10 cellular contexts compared by ENCODE assay signal in the genomic region with DNA sequence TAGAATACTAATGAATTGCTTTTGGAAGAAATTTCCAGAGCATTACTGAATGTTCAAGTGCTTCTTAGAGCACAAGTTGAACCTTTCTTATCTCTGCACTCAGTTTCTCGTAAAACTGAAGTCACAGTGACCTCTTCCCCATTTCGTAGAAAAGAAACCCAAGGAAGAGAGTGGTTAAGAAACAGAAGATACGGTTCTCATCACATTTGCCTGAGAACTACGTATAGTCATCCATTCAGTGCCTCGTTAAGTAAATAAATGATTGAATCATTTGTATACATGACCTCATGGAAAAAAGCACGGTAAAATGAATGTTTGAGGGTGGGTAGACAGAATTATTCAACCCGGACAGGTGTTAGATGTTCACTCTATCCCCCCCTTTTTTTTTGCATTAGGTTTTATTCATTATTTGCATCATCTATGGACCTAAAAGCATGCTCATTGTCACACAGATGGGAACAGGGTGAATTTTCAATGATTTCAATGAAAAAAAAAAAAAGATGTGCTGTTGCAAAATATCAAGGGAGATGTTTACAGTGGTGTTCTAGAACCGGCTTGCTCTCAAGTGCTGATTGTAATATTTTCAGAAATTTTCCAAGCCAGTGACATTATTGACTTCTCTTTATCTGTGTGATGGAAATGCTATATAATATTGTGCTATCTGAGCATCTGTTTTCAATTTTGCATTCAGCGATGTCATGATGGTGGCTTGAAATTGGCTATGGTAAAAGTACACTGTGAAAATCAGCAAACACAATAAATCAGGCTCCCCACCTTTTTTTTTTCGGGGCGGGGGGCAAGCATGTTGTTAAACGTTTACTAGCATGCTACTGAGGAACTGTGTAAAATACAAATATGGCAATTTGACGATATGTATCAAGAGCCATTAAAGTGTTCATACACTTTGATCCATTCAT. TPM values are rescaled to one million over a fixed set of nuclear protein-coding genes. Genes with fewer than 3 reads are reported as not detected.
DNase-seq lines count a peak whose midpoint lies in the region; ATAC-seq and TF ChIP-seq lines count a peak whose summit lies in the region.
"Had no signal": no experiment of that assay in that cellular context is flagged by ENCODE, and none has a peak within 500 bp of the region (broad histone marks: within the 10 kb centered on the region; RNA-seq: fewer than 3 reads in every experiment).

No MANE protein-coding gene starts in this region.

- H3K4me2 ChIP-seq in OCI-LY1 (ENCODE audit: low read length) = peak overlapping the region; percentile 86

- ATAC-seq in activated T-cell treated with anti-CD3 and anti-CD28 coated beads, Interleukin-2, amount 50 U/mL, for 4 hours = peak; percentile 17
- ATAC-seq in upper lobe of left lung (ENCODE audit: low FRiP score in 2 of 2) (peak in 1 of 2 donors; percentile 41), GM18498 (IDR thresholded peaks at IDR 0.05; ENCODE audit: unreplicated experiment) (no peak), HG02840 (IDR thresholded peaks at IDR 0.05; ENCODE audit: low FRiP score, unreplicated experiment) (no peak)

- DNase-seq in activated T-cell treated with anti-CD3 and anti-CD28 coated beads, Interleukin-2, amount 50 U/mL, for 4 hours = no peak
- DNase-seq in activated T-cell treated with anti-CD3 and anti-CD28 coated beads for 4 hours (no peak), upper lobe of left lung (no peak), testis (no peak)
- DNase-seq: cerebellar nuclear complex had no signal

- 50 to 52% methylated on average over 13 of the region's 13 CpGs for WGBS in upper lobe of left lung, 2 donors
- 53 to 58% methylated on average over 13 of the region's 13 CpGs for WGBS in testis, 2 donors

- peak overlapping the region; percentile 99 for H3K9ac ChIP-seq in OCI-LY1 (ENCODE audit: low read length)

- H3K27ac ChIP-seq in OCI-LY1 (ENCODE audit: low read depth, low read length, poor library complexity, severe bottlenecking) (peak overlapping the region; percentile 100), upper lobe of left lung (peak overlapping the region; percentile 70 to 79 (median 74)), testis (no peak overlapping the region)
- H3K27ac ChIP-seq: SJSA1 had no signal

- TF ChIP-seq POLR2A in upper lobe of left lung (IDR thresholded peaks at IDR 0.05) (peak in 1 of 4 donors; percentile 31), testis (IDR thresholded peaks at IDR 0.05) (no peak)

- H3K4me1 Mint-ChIP-seq in activated T-cell treated with anti-CD3 and anti-CD28 coated beads, Interleukin-2, amount 50 U/mL, for 4 hours (ENCODE audit: low read depth) = peaks cover 43% of the 10 kb centered on the region
- peaks cover 75% of the 10 kb centered on the region for H3K4me1 Mint-ChIP-seq in dendritic cell treated with granulocyte-macrophage colony-stimulating factor and Interleukin-4, amounts not matched to agents 40 ng/mL and 50 ng/mL, for 4 days (ENCODE audit: low read depth)

- peak overlapping the region; percentile 52 for H3K27ac Mint-ChIP-seq in dendritic cell treated with granulocyte-macrophage colony-stimulating factor and Interleukin-4, amounts not matched to agents 40 ng/mL and 50 ng/mL, for 4 days

- no peaks in the 10 kb centered on the region for H3K27me3 ChIP-seq in OCI-LY1 (ENCODE audit: insufficient read depth, low read length)
- no peaks in the 10 kb centered on the region for H3K27me3 ChIP-seq in upper lobe of left lung
- H3K27me3 ChIP-seq in testis = no peaks in the 10 kb centered on the region
- H3K27me3 ChIP-seq: SJSA1 had no signal

- H3K27me3 Mint-ChIP-seq in activated T-cell treated with anti-CD3 and anti-CD28 coated beads, Interleukin-2, amount 50 U/mL, for 4 hours (ENCODE audit: low read depth) = no peaks in the 10 kb centered on the region
- H3K27me3 Mint-ChIP-seq in dendritic cell treated with granulocyte-macrophage colony-stimulating factor and Interleukin-4, amounts not matched to agents 40 ng/mL and 50 ng/mL, for 4 days = peaks cover 11% of the 10 kb centered on the region

- TF ChIP-seq CTCF in OCI-LY1 (IDR thresholded peaks at IDR 0.05; ENCODE audit: low read length) = no peak
- TF ChIP-seq CTCF in upper lobe of left lung (IDR thresholded peaks at IDR 0.05) = no peak
- no peak for TF ChIP-seq CTCF in testis (IDR thresholded peaks at IDR 0.05)

- peak overlapping the region; percentile 100 for H3K4me3 Mint-ChIP-seq in activated T-cell treated with anti-CD3 and anti-CD28 coated beads, Interleukin-2, amount 50 U/mL, for 4 hours
- H3K4me3 Mint-ChIP-seq in dendritic cell treated with granulocyte-macrophage colony-stimulating factor and Interleukin-4, amounts not matched to agents 40 ng/mL and 50 ng/mL, for 4 days = peak overlapping the region; percentile 13

- H3K4me1 ChIP-seq in OCI-LY1 (ENCODE audit: insufficient read depth, low read length, severe bottlenecking) (peaks cover 60% of the 10 kb centered on the region), upper lobe of left lung (peaks cover 0 to 8% (median 0%) of the 10 kb centered on the region in 4 donors), testis (no peaks in the 10 kb centered on the region)

- H3K36me3 Mint-ChIP-seq in activated T-cell treated with anti-CD3 and anti-CD28 coated beads, Interleukin-2, amount 50 U/mL, for 4 hours (ENCODE audit: insufficient read depth) = peaks cover 64% of the 10 kb centered on the region
- no peaks in the 10 kb centered on the region for H3K36me3 Mint-ChIP-seq in dendritic cell treated with granulocyte-macrophage colony-stimulating factor and Interleukin-4, amounts not matched to agents 40 ng/mL and 50 ng/mL, for 4 days (ENCODE audit: low read depth)

- H3K9me3 Mint-ChIP-seq in activated T-cell treated with anti-CD3 and anti-CD28 coated beads, Interleukin-2, amount 50 U/mL, for 4 hours = no peaks in the 10 kb centered on the region
- no peaks in the 10 kb centered on the region for H3K9me3 Mint-ChIP-seq in dendritic cell treated with granulocyte-macrophage colony-stimulating factor and Interleukin-4, amounts not matched to agents 40 ng/mL and 50 ng/mL, for 4 days

- no peaks in the 10 kb centered on the region for H3K9me2 ChIP-seq in OCI-LY1 (ENCODE audit: low read depth, low read length)

- no peak overlapping the region for H2AFZ ChIP-seq in OCI-LY1 (ENCODE audit: low read length)

- no peaks in the 10 kb centered on the region for H3K9me3 ChIP-seq in OCI-LY1 (ENCODE audit: low read length)
- H3K9me3 ChIP-seq in upper lobe of left lung = no peaks in the 10 kb centered on the region
- no peaks in the 10 kb centered on the region for H3K9me3 ChIP-seq in testis
- H3K9me3 ChIP-seq: SJSA1 had no signal

- TF ChIP-seq EP300 in upper lobe of left lung (IDR thresholded peaks at IDR 0.05) = peak in 2 of 4 donors; percentile 1 to 6

- H3K4me3 ChIP-seq in OCI-LY1 (ENCODE audit: low read depth, low read length, poor library complexity, severe bottlenecking) (peak overlapping the region; percentile 82), upper lobe of left lung (peak overlapping the region in 2 of 4 donors; percentile 30 to 39), testis (no peak overlapping the region)
- H3K4me3 ChIP-seq: SJSA1 had no signal

- no peaks in the 10 kb centered on the region for H4K20me1 ChIP-seq in OCI-LY1 (ENCODE audit: insufficient read depth, low read length)

- intact Hi-C loops in dendritic cell treated with granulocyte-macrophage colony-stimulating factor and Interleukin-4, amounts not matched to agents 40 ng/mL and 50 ng/mL, for 4 days (cut with micrococcal nuclease) = no loop called here
- intact Hi-C loops in testis (cut with DNase I; ENCODE audit: low total_unique reads) = no loop called here

- peaks cover 100% of the 10 kb centered on the region for H3K79me2 ChIP-seq in OCI-LY1 (ENCODE audit: insufficient read depth, low read length)

- H3K36me3 ChIP-seq in OCI-LY1 (ENCODE audit: insufficient read depth, low read length) (peaks cover 93% of the 10 kb centered on the region), upper lobe of left lung (no peaks in the 10 kb centered on the region), testis (ENCODE audit: low read depth, missing control alignments) (no peaks in the 10 kb centered on the region)
- H3K36me3 ChIP-seq: SJSA1 had no signal

- H3F3A ChIP-seq in OCI-LY1 (ENCODE audit: insufficient read depth, low read length) = peaks cover 3% of the 10 kb centered on the region; the same call in 1 of the 2 replicates

RNA-seq across cellular contexts. Expression of a gene that starts 4.3 kb away (rescaled TPM):
- total RNA-seq in activated T-cell treated with anti-CD3 and anti-CD28 coated beads, Interleukin-2, amount 50 U/mL, for 4 hours = 100 to 1,000 TPM; 164 to 204 (median 170) TPM
- total RNA-seq in upper lobe of left lung = 10 to 100 TPM in 3 of 6 donors, 1 to 10 TPM in 3; 5.5 to 19.9 (median 8.4) TPM
- 1 to 10 TPM in 1 of 2 donors, under 1 TPM in 1; 0.39 to 1.2 TPM for total RNA-seq in testis
- polyA plus RNA-seq in testis (ENCODE audit: insufficient read depth, low read depth, low replicate concordance) = 2.5 TPM
- total RNA-seq: SJSA1 had no signal

Comparison
In these comparisons a context has a peak if more than half of its experiments do, and no peak if none do; other contexts are left out.
1. ATAC-seq: peak in activated T-cell treated with anti-CD3 and anti-CD28 coated beads, Interleukin-2, amount 50 U/mL, for 4 hours (2 of 2); none in GM18498 (single experiment) and HG02840 (single experiment).
2. H3K27ac ChIP-seq: peak in OCI-LY1 (single experiment) and upper lobe of left lung (4 of 4); none in testis (0 of 2).
3. RNA of a gene that starts 4.3 kb away (total RNA-seq): 164 to 204 TPM in activated T-cell treated with anti-CD3 and anti-CD28 coated beads, Interleukin-2, amount 50 U/mL, for 4 hours; 5.5 to 19.9 TPM in upper lobe of left lung and 0.39 to 1.2 TPM in testis; every median in the first group is over 4 times any median in the second.